In the genomic region with DNA sequence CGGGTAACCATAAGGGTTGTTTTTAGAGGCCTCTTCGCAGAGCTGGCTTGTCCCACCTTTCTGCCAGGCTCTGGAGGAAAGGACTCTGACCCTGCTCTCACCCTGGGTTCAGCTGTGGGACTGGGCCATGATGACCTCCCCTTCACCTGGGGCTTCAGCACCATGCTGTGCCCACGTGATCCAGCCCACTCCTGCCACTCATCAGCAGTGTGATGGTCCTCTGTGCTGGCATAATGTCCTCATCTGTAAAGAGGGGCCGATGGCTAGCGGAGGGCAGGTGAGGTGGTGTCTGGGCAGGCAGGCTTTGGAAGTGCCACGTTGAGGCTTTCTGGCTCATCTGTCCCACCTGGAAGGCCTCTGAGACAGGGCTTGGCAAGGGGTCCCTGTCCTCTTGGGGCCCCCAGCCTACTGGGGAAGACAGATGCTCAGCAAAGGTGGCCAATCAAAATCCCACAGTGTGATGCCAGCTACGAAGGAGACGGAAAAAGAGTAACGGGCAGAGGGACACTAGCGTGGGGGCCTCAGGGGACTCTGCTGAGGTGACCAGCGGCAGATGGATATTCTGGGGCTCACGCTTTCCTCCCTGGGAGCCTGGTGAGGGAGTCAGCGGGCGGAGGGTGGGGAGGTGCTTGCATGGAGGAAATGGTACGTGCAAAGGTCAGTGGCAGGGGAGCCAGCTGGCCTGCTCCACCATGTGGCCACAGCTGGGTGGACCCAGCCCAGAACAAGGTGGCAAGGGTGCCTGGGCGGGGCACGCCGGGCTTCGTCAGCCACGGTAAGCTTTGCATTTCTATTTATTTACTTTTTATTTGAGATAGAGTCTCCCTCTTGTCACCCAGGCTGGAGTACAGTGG, we compare ENCODE assay signal across 1 cellular context.
TF ChIP-seq lines count a peak whose summit lies in the region.

No MANE protein-coding gene starts in this region.

TF ChIP-seq in IMR-90, 13 proteins besides CTCF, POLR2A, EP300 and RAD21:
- no peak for TF ChIP-seq MAFK (IDR thresholded peaks at IDR 0.05; ENCODE audit: low read depth, low read length)
- TF ChIP-seq, protein P1, sequence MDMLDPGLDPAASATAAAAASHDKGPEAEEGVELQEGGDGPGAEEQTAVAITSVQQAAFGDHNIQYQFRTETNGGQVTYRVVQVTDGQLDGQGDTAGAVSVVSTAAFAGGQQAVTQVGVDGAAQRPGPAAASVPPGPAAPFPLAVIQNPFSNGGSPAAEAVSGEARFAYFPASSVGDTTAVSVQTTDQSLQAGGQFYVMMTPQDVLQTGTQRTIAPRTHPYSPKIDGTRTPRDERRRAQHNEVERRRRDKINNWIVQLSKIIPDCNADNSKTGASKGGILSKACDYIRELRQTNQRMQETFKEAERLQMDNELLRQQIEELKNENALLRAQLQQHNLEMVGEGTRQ (IDR thresholded peaks at IDR 0.05; ENCODE audit: low read depth, low read length), result no peak
- TF ChIP-seq NFE2L2 (IDR thresholded peaks at IDR 0.05; ENCODE audit: low read depth, low read length), result no peak
- no peak for TF ChIP-seq BHLHE40 (IDR thresholded peaks at IDR 0.05; ENCODE audit: low read depth, low read length)
- TF ChIP-seq RFX5 (IDR thresholded peaks at IDR 0.05; ENCODE audit: low read depth, low read length), result no peak
- no peak for TF ChIP-seq CEBPB (IDR thresholded peaks at IDR 0.05; ENCODE audit: low read depth, low read length)
- no peak for TF ChIP-seq SMC3 (IDR thresholded peaks at IDR 0.05; ENCODE audit: low read depth, low read length)
- TF ChIP-seq MXI1 (IDR thresholded peaks at IDR 0.05; ENCODE audit: borderline replicate concordance, low read depth, low read length), result no peak
TF ChIP-seq in IMR-90: peak in this region for 0.
